1 cellular context compared by ENCODE assay signal in genomic region chr1:155166006-155166372, GRCh38.
TF ChIP-seq lines count a peak whose summit lies in the region.

No MANE protein-coding gene starts in this region.

TF ChIP-seq in endothelial cell of umbilical vein, 7 proteins besides CTCF, POLR2A, EP300 and RAD21:
- TF ChIP-seq FOS (IDR thresholded peaks at IDR 0.05; ENCODE audit: borderline replicate concordance, insufficient read depth, low read length) (no peak), POLR2AphosphoS5 (IDR thresholded peaks at IDR 0.05; ENCODE audit: insufficient read depth, low read depth, low read length) (no peak), MAX (IDR thresholded peaks at IDR 0.05; ENCODE audit: insufficient read depth, insufficient read length) (no peak), MYC (IDR thresholded peaks at IDR 0.05; ENCODE audit: low read depth, low read length) (no peak), EZH2 (IDR thresholded peaks at IDR 0.05; ENCODE audit: borderline replicate concordance, low read depth, low read length, severe bottlenecking) (no peak), JUN (IDR thresholded peaks at IDR 0.05; ENCODE audit: borderline replicate concordance, insufficient read depth, insufficient read length, low read depth) (no peak), GATA2 (IDR thresholded peaks at IDR 0.05; ENCODE audit: insufficient read depth, insufficient read length, low read depth, low read length) (no peak)
